9 cellular contexts compared by ENCODE assay signal in the genomic region with DNA sequence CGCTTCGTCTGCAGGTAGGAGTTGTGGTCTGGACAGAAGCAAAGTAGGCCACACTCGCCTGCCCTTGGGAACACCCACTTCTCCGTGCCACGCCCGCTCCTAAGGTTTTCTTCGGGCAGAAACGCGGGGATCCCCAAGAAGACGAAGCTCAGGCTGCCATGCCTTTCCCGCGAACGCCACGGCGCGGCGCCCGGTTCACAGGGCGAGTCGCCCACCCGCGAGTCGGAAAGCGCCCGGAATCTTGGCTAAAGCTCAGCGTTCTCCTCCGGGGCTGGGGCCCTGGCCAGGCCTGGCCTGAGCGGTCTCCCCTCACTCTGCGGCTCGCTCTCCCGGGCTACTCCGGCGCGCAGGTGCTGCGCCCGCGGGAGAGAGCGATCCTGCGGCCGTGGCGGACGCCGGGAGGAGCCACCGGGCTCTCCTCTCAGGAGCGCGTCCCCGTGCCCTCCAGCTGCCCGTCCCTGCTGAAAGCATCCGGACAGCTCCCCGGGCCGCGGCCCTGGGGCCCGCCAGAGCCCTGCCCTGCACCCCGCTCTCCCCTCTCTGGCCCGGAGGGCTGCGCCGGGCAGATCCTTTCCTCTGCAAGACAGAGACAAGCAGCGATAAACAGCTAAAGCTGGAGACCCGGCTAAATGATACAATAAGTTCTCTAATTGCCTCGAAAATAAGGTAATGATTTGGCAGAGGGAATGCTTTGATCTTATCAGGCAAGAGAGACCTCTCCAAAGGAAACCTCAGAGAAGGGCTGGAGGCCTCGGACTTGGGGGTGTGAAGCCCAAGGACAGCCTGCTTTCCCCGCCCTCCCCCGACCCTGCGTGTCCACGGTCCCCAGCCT. TPM values are rescaled to one million over a fixed set of nuclear protein-coding genes. Genes with fewer than 3 reads are reported as not detected.
A peak's percentile ranks its signal among the peaks of the same experiment; 100 is the strongest.
DNase-seq lines count a peak whose midpoint lies in the region; TF ChIP-seq lines count a peak whose summit lies in the region.
"Had no signal": no experiment of that assay in that cellular context is flagged by ENCODE, and none has a peak within 500 bp of the region (broad histone marks: within the 10 kb centered on the region; RNA-seq: fewer than 3 reads in every experiment).

No MANE protein-coding gene starts in this region.

- TF ChIP-seq CTCF in GM06990 (IDR thresholded peaks at IDR 0.05; ENCODE audit: insufficient read depth, low read length, poor library complexity, severe bottlenecking) (peak; percentile 91), tibial nerve (IDR thresholded peaks at IDR 0.05) (peak; percentile 63 to 78 (median 72))

- H3K27me3 ChIP-seq in GM06990 (replicated peaks; ENCODE audit: control insufficient read depth, insufficient read depth, low read length) (peaks cover 2% of the 10 kb centered on the region), SJSA1 (replicated peaks) (no peaks in the 10 kb centered on the region), neuronal stem cell (ENCODE audit: control insufficient read depth in 3 of 3, insufficient read depth in 3 of 3, low read depth in 1 of 3, low read length in 3 of 3) (peaks cover 0 to 20% (median 8%) of the 10 kb centered on the region in 3 experiments), tibial nerve (peaks cover 0 to 27% of the 10 kb centered on the region in 2 donors)

- peak overlapping the region; percentile 75 for H2BK120ac ChIP-seq in neuronal stem cell (ENCODE audit: low read depth, low read length)

- no peak overlapping the region for H4K8ac ChIP-seq in neuronal stem cell (ENCODE audit: low read depth, low read length)

- peak overlapping the region; percentile 58 for H2BK5ac ChIP-seq in neuronal stem cell (ENCODE audit: low read length)

- H3K4me3 ChIP-seq in GM06990 (replicated peaks; ENCODE audit: low read depth, low read length) (peak overlapping the region; percentile 60), SJSA1 (peak overlapping the region; percentile 39), neuronal stem cell (ENCODE audit: low read length in 2 of 2) (peak overlapping the region; percentile 47 to 71), tibial nerve (peak overlapping the region; percentile 14 to 59 (median 46))

- no CpG with 5 or more reads among the region's 65 CpGs for WGBS in neuronal stem cell (ENCODE audit: extremely low coverage in 2 of 2, insufficient read length in 2 of 2, insufficient replicate concordance in 1 of 2), 2 donors
- 7 to 16% methylated on average over 14 to 49 of the region's 65 CpGs for WGBS in tibial nerve, 2 donors

- H2AFZ ChIP-seq in neuronal stem cell (ENCODE audit: low read length) = peak overlapping the region; percentile 96

- no peaks in the 10 kb centered on the region for H3K79me1 ChIP-seq in neuronal stem cell (ENCODE audit: low read depth, low read length)

- peak overlapping the region; percentile 15 for H3K9ac ChIP-seq in neuronal stem cell (ENCODE audit: low read depth, low read length, poor library complexity)

- H3K4me1 ChIP-seq in SJSA1 (replicated peaks) (peaks cover 57% of the 10 kb centered on the region), neuronal stem cell (ENCODE audit: control insufficient read depth in 2 of 2, insufficient read depth in 1 of 2, low read depth in 1 of 2, low read length in 2 of 2) (peaks cover 29 to 31% of the 10 kb centered on the region in 2 donors), tibial nerve (peaks cover 0 to 36% (median 10%) of the 10 kb centered on the region in 4 donors)

- H3K4ac ChIP-seq in neuronal stem cell (ENCODE audit: low read length) = no peak overlapping the region

- TF ChIP-seq EP300 in tibial nerve (IDR thresholded peaks at IDR 0.05) = peak in 1 of 2 donors; percentile 27

- peak overlapping the region; percentile 93 for H3K23ac ChIP-seq in neuronal stem cell (ENCODE audit: low read depth, low read length, poor library complexity)

- no peak overlapping the region for H4K91ac ChIP-seq in neuronal stem cell (ENCODE audit: low read depth, low read length, poor library complexity)

- H2AK5ac ChIP-seq in neuronal stem cell (ENCODE audit: low read depth, low read length) = no peak overlapping the region

- H3K9me3 ChIP-seq in SJSA1 (replicated peaks) (no peaks in the 10 kb centered on the region), neuronal stem cell (replicated peaks in 1 of 2; ENCODE audit: control insufficient read depth in 2 of 2, insufficient read depth in 1 of 2, low read depth in 1 of 2, low read length in 2 of 2) (no peaks in the 10 kb centered on the region), tibial nerve (no peaks in the 10 kb centered on the region)

- TF ChIP-seq POLR2A in tibial nerve (IDR thresholded peaks at IDR 0.05) = no peak

- H3K36me3 ChIP-seq in GM06990 (ENCODE audit: control insufficient read depth, insufficient read depth, low read length) = no peaks in the 10 kb centered on the region
- no peaks in the 10 kb centered on the region for H3K36me3 ChIP-seq in SJSA1
- H3K36me3 ChIP-seq in neuronal stem cell (replicated peaks in 1 of 2; ENCODE audit: control insufficient read depth in 2 of 2, insufficient read depth in 2 of 2, low read length in 2 of 2) = no peaks in the 10 kb centered on the region
- H3K36me3 ChIP-seq in tibial nerve = no peaks in the 10 kb centered on the region

- DNase-seq in GM06990 (ENCODE audit: extremely low read depth, insufficient read length) = peak; percentile 61
- peak; percentile 45 for DNase-seq in HPDE6-E6E7 (ENCODE audit: extremely low spot score)
- peak; percentile 83 for DNase-seq in SJSA1 (ENCODE audit: low read depth in 1 of 2, low spot score in 2 of 2)
- peak; percentile 67 for DNase-seq in activated naive CD4-positive, alpha-beta T cell treated with anti-CD3 and anti-CD28 coated beads, Interleukin-2, amount 50 U/mL, for 16 hours
- peak; percentile 62 for DNase-seq in globus pallidus (ENCODE audit: low spot score)
- DNase-seq in neuronal stem cell (ENCODE audit: low spot score) = peak; percentile 57
- DNase-seq in tibial nerve (ENCODE audit: low spot score in 2 of 2) = peak; percentile 45 to 52
- no peak for DNase-seq in GF-D8 (lab: John Stamatoyannopoulos, UW)

- peak overlapping the region; percentile 0 for H2BK15ac ChIP-seq in neuronal stem cell (ENCODE audit: low read length)

- no peak overlapping the region for H2BK12ac ChIP-seq in neuronal stem cell (ENCODE audit: low read length)

- H3K27ac ChIP-seq in SJSA1 (peak overlapping the region; percentile 62), neuronal stem cell (replicated peaks; ENCODE audit: low read length) (no peak overlapping the region), tibial nerve (peak overlapping the region in 3 of 4 donors; percentile 2 to 78 (median 44))
- H3K27ac ChIP-seq: epithelial cell of prostate had no signal

- H3K14ac ChIP-seq in neuronal stem cell (ENCODE audit: low read length) = no peak overlapping the region

- H3K18ac ChIP-seq in neuronal stem cell (ENCODE audit: low read length) = peak overlapping the region; percentile 89

- H3K4me2 ChIP-seq in neuronal stem cell (ENCODE audit: insufficient read depth, low read length, poor library complexity, severe bottlenecking) = peak overlapping the region; percentile 78

RNA-seq across cellular contexts. Expression of a gene that starts 6.7 kb away (rescaled TPM):
- 8.7 and 14.7 TPM in 2 replicates for total RNA-seq in SJSA1 (2014; rRNA removed; shearing (Covaris generic))
- 4.9 TPM for polyA plus RNA-seq in neuronal stem cell (2013, experiment 1 of 2)
- 5.1 TPM for polyA plus RNA-seq in neuronal stem cell (2013, experiment 2 of 2)
- total RNA-seq in tibial nerve = 10 to 100 TPM in 2 of 4 donors, 1 to 10 TPM in 2; 3.6 to 12.2 (median 9.7) TPM
